1 cellular context compared by ENCODE assay signal in the genomic region with DNA sequence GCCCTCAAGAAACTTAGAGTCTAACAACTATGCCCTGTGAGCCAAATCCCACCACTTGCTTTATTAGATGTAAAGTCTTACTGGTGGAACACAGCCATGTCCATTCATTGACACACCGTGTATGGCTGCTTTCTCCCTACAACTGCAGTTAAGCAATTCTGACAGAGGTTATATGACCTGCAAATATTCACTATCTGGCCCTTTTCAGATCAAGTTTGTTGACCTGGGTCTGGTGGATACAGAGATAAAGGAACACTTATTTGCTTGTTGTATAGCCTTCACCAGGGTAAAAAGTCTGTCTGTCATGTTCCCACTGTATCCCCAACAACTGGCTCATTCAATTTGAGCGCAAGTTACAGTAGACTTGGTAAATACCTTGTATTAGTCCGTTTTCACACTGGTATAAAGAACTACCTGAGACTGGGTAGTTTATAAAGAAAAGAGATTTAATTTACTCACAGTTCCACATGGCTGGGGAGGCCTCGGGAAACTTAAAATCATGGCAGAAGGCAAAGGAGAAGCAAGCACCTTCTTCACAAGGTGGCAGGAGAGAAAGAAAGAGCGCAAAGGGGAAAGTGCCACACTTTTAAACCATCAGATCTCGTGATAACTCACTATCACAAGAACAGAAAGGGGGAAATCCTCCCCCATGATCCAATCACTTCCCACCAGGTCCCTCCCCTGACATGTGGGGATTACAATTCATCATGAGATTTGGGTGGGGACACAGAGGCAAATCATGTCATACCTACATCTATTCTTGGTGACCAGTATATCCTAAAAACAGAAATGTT.
TF ChIP-seq lines count a peak whose summit lies in the region.

No MANE protein-coding gene starts in this region.

TF ChIP-seq in HepG2, 621 proteins besides CTCF, POLR2A, EP300 and RAD21 (continued from another document and continues in another):
- TF ChIP-seq, protein P1, sequence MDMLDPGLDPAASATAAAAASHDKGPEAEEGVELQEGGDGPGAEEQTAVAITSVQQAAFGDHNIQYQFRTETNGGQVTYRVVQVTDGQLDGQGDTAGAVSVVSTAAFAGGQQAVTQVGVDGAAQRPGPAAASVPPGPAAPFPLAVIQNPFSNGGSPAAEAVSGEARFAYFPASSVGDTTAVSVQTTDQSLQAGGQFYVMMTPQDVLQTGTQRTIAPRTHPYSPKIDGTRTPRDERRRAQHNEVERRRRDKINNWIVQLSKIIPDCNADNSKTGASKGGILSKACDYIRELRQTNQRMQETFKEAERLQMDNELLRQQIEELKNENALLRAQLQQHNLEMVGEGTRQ (IDR thresholded peaks at IDR 0.05; ENCODE audit: low read depth, low read length) = no peak
- TF ChIP-seq, protein P1 (CRISPR knock-in tag; IDR thresholded peaks at IDR 0.05; ENCODE audit: borderline replicate concordance) = no peak
- TF ChIP-seq TFE3 (CRISPR knock-in tag; IDR thresholded peaks at IDR 0.05) (0 out of 2 replicates have a peak, but pooled peaks have one; percentile 45), MED13 (CRISPR knock-in tag; IDR thresholded peaks at IDR 0.05) (no peak; the same call in 1 of the 2 replicates), ZMYM3 (CRISPR knock-in tag; IDR thresholded peaks at IDR 0.05) (no peak), ZSCAN25 (CRISPR knock-in tag; IDR thresholded peaks at IDR 0.05) (no peak), ZNF83 (CRISPR knock-in tag; IDR thresholded peaks at IDR 0.05; ENCODE audit: borderline replicate concordance) (no peak), SETDB1 (CRISPR knock-in tag; IDR thresholded peaks at IDR 0.05; ENCODE audit: borderline replicate concordance) (no peak), GLI4 (CRISPR knock-in tag; IDR thresholded peaks at IDR 0.05; ENCODE audit: borderline replicate concordance) (no peak), CHD2 (IDR thresholded peaks at IDR 0.05; ENCODE audit: low read depth, low read length) (peak; percentile 77), REXO4 (CRISPR knock-in tag; IDR thresholded peaks at IDR 0.05; ENCODE audit: borderline replicate concordance) (no peak), ZNF337 (CRISPR knock-in tag; IDR thresholded peaks at IDR 0.05; ENCODE audit: borderline replicate concordance, low read depth) (no peak), ZMAT5 (CRISPR knock-in tag; IDR thresholded peaks at IDR 0.05; ENCODE audit: borderline replicate concordance, low read depth) (no peak), ZNF549 (CRISPR knock-in tag; IDR thresholded peaks at IDR 0.05) (no peak), ZNF709 (CRISPR knock-in tag; IDR thresholded peaks at IDR 0.05) (peak; percentile 1; the same call in 1 of the 2 replicates), ZNF138 (CRISPR knock-in tag; IDR thresholded peaks at IDR 0.05; ENCODE audit: low read depth) (no peak), KLF12 (CRISPR knock-in tag; IDR thresholded peaks at IDR 0.05; ENCODE audit: borderline replicate concordance) (no peak), NCOA2 (CRISPR knock-in tag; IDR thresholded peaks at IDR 0.05) (peak; percentile 97), ZNF207 (IDR thresholded peaks at IDR 0.05; ENCODE audit: borderline replicate concordance) (no peak), PTBP1 (IDR thresholded peaks at IDR 0.05; ENCODE audit: low read depth, low read length, poor library complexity, severe bottlenecking) (no peak), HNF1A (IDR thresholded peaks at IDR 0.05; ENCODE audit: low read depth) (peak; percentile 79), HNF1A (CRISPR knock-in tag; IDR thresholded peaks at IDR 0.05; ENCODE audit: borderline replicate concordance) (peak; percentile 92), SMARCE1 (IDR thresholded peaks at IDR 0.05; ENCODE audit: borderline replicate concordance) (no peak), HMGXB3 (CRISPR knock-in tag; IDR thresholded peaks at IDR 0.05; ENCODE audit: borderline replicate concordance) (0 out of 2 replicates have a peak, but pooled peaks have one; percentile 40), SNAI1 (CRISPR knock-in tag; IDR thresholded peaks at IDR 0.05; ENCODE audit: borderline replicate concordance) (no peak), NR2C2 (CRISPR knock-in tag; IDR thresholded peaks at IDR 0.05; ENCODE audit: borderline replicate concordance) (0 out of 2 replicates have a peak, but pooled peaks have one; percentile 37), ATF3 (CRISPR knock-in tag; IDR thresholded peaks at IDR 0.05) (no peak), ZNF124 (CRISPR knock-in tag; IDR thresholded peaks at IDR 0.05) (0 out of 2 replicates have a peak, but pooled peaks have one; percentile 33), JDP2 (CRISPR knock-in tag; IDR thresholded peaks at IDR 0.05; ENCODE audit: borderline replicate concordance) (no peak), MLX (CRISPR knock-in tag; IDR thresholded peaks at IDR 0.05) (peak; percentile 59)
- TF ChIP-seq, protein P2, sequence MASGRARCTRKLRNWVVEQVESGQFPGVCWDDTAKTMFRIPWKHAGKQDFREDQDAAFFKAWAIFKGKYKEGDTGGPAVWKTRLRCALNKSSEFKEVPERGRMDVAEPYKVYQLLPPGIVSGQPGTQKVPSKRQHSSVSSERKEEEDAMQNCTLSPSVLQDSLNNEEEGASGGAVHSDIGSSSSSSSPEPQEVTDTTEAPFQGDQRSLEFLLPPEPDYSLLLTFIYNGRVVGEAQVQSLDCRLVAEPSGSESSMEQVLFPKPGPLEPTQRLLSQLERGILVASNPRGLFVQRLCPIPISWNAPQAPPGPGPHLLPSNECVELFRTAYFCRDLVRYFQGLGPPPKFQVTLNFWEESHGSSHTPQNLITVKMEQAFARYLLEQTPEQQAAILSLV (CRISPR knock-in tag; IDR thresholded peaks at IDR 0.05; ENCODE audit: borderline replicate concordance) = no peak
- TF ChIP-seq, protein P3, sequence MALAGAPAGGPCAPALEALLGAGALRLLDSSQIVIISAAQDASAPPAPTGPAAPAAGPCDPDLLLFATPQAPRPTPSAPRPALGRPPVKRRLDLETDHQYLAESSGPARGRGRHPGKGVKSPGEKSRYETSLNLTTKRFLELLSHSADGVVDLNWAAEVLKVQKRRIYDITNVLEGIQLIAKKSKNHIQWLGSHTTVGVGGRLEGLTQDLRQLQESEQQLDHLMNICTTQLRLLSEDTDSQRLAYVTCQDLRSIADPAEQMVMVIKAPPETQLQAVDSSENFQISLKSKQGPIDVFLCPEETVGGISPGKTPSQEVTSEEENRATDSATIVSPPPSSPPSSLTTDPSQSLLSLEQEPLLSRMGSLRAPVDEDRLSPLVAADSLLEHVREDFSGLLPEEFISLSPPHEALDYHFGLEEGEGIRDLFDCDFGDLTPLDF (CRISPR knock-in tag; IDR thresholded peaks at IDR 0.05) = no peak
- TF ChIP-seq, protein P4, sequence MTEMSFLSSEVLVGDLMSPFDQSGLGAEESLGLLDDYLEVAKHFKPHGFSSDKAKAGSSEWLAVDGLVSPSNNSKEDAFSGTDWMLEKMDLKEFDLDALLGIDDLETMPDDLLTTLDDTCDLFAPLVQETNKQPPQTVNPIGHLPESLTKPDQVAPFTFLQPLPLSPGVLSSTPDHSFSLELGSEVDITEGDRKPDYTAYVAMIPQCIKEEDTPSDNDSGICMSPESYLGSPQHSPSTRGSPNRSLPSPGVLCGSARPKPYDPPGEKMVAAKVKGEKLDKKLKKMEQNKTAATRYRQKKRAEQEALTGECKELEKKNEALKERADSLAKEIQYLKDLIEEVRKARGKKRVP (CRISPR knock-in tag; IDR thresholded peaks at IDR 0.05) = peak in 1 of 2 experiments; percentile 65; a peak in 2 of 4 replicates
- TF ChIP-seq, protein P5, sequence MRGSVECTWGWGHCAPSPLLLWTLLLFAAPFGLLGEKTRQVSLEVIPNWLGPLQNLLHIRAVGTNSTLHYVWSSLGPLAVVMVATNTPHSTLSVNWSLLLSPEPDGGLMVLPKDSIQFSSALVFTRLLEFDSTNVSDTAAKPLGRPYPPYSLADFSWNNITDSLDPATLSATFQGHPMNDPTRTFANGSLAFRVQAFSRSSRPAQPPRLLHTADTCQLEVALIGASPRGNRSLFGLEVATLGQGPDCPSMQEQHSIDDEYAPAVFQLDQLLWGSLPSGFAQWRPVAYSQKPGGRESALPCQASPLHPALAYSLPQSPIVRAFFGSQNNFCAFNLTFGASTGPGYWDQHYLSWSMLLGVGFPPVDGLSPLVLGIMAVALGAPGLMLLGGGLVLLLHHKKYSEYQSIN (CRISPR knock-in tag; IDR thresholded peaks at IDR 0.05; ENCODE audit: borderline replicate concordance) = no peak
- TF ChIP-seq, protein P6, sequence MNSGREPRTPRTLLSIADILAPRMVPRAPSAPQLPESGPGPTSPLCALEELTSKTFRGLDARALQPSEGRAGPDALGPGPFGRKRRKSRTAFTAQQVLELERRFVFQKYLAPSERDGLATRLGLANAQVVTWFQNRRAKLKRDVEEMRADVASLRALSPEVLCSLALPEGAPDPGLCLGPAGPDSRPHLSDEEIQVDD (CRISPR knock-in tag; IDR thresholded peaks at IDR 0.05; ENCODE audit: borderline replicate concordance) = no peak
